Comparison of ENCODE assay signal across 30 cellular contexts in the genomic region with DNA sequence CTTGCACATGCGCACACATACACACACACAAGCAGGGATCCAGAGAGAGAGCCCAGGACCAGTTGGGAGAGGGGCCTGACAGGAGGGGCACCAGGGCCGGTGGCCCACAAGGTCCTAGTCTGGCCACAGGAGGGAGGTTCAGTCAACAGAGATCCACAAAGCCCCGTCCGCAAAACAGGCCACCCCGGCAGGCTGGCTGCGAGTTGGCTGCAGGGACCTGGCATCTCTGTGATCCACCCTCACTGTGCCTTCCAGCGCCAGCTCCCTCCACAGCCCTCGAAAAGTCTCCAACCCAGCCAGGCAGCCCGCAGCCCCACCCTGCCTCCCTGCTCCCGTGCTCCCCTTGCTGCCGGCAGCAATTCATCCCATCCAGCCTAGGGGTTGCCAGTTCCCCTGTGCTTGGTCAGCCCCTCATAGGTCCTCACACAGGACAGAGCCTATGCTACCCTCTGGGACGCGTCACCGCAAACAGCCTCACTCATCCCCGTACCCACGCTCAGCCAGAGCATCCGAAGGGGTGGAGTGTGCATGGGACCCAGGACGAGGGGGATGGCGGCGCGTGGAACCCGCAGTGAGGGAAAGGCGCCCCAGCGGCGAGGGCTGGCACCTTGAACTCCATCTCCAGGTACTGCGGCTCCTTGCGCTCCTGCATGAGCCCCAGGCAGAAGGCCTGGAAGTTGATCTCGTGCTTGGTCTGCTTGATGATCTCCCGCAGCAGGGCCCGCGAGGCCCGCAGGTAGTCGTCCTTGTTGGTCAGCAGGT. TPM values are rescaled to one million over a fixed set of nuclear protein-coding genes. Genes with fewer than 3 reads are reported as not detected.
DNase-seq lines count a peak whose midpoint lies in the region; ATAC-seq, FAIRE-seq and TF ChIP-seq lines count a peak whose summit lies in the region.
"Had no signal": no experiment of that assay in that cellular context is flagged by ENCODE, and none has a peak within 500 bp of the region (broad histone marks: within the 10 kb centered on the region; RNA-seq: fewer than 3 reads in every experiment).

No MANE protein-coding gene starts in this region.

- H3K27ac Mint-ChIP-seq in endothelial cell (ENCODE audit: unreplicated experiment) = no peak overlapping the region
- H3K27ac Mint-ChIP-seq: CD14-positive monocyte; CD4-positive, CD25-positive, alpha-beta regulatory T cell had no signal

- TF ChIP-seq RAD21 in GM12878 (IDR thresholded peaks at IDR 0.05; ENCODE audit: insufficient read depth, low read depth, low read length) = no peak

- no peak for FAIRE-seq in GM12878 (lab: Jason Lieb, UNC)
- FAIRE-seq: A204.1, GM12891, GM18507, GM19239 had no signal

- H3K27me3 ChIP-seq in GM12878 (replicated peaks in 1 of 2; ENCODE audit: control insufficient read depth in 2 of 2, insufficient read depth in 2 of 2, low read length in 1 of 2) (no peaks in the 10 kb centered on the region), neuronal stem cell (ENCODE audit: control insufficient read depth in 3 of 3, insufficient read depth in 3 of 3, low read depth in 1 of 3, low read length in 3 of 3) (no peaks in the 10 kb centered on the region)
- H3K27me3 ChIP-seq: BE2C, BLaER1 had no signal

- peak; percentile 17 for TF ChIP-seq POLR2A in GM19193 (IDR thresholded peaks at IDR 0.05; ENCODE audit: extremely low read depth, insufficient read depth, insufficient read length)
- no peak for TF ChIP-seq POLR2A in GM12878 (IDR thresholded peaks at IDR 0.05; ENCODE audit: low read depth, low read length)

- H3K36me3 Mint-ChIP-seq in endothelial cell (ENCODE audit: low read depth, unreplicated experiment) = peaks cover 18% of the 10 kb centered on the region

- no peak for TF ChIP-seq CTCF in GM12878 (IDR thresholded peaks at IDR 0.05 in 2 of 3, conservative IDR thresholded peaks at IDR 0.05 in 1 of 3; ENCODE audit: control insufficient read depth in 2 of 3, extremely low read depth in 1 of 3, insufficient read depth in 1 of 3, low read depth in 3 of 3, low read length in 3 of 3)
- no peak for TF ChIP-seq CTCF in endothelial cell (IDR thresholded peaks at IDR 0.05; ENCODE audit: unreplicated experiment)

- peak overlapping the region; percentile 39 for H2BK5ac ChIP-seq in neuronal stem cell (ENCODE audit: low read length)

- in situ Hi-C loops in GM12878 (cut with MboI) = no loop called here

- H3K9me3 ChIP-seq in GM12878 (replicated peaks; ENCODE audit: control insufficient read depth, insufficient read depth, low read length) (no peaks in the 10 kb centered on the region), neuronal stem cell (replicated peaks in 1 of 2; ENCODE audit: control insufficient read depth in 2 of 2, insufficient read depth in 1 of 2, low read depth in 1 of 2, low read length in 2 of 2) (no peaks in the 10 kb centered on the region)
- H3K9me3 ChIP-seq: BE2C, BLaER1 had no signal

- no peaks in the 10 kb centered on the region for H3K4me1 Mint-ChIP-seq in endothelial cell (ENCODE audit: unreplicated experiment)
- H3K4me1 Mint-ChIP-seq: CD14-positive monocyte had no signal

- H2AFZ ChIP-seq in GM12878 (ENCODE audit: control insufficient read depth, low read depth, low read length) (no peak overlapping the region), neuronal stem cell (ENCODE audit: low read length) (no peak overlapping the region)

- intact Hi-C loops in GM12878 (cut with micrococcal nuclease; ENCODE audit: unreplicated experiment) = no loop called here

- no peak overlapping the region for H2AK5ac ChIP-seq in neuronal stem cell (ENCODE audit: low read depth, low read length)

- RAD21 ChIA-PET in GM12878 (lab: Charles Lee; ENCODE audit: unreplicated experiment) = no interaction called here

- no peak overlapping the region for H2BK12ac ChIP-seq in neuronal stem cell (ENCODE audit: low read length)

- no peak overlapping the region for H3K4me2 ChIP-seq in GM12878 (ENCODE audit: control insufficient read depth, insufficient read depth)
- no peak overlapping the region for H3K4me2 ChIP-seq in neuronal stem cell (ENCODE audit: insufficient read depth, low read length, poor library complexity, severe bottlenecking)
- H3K4me2 ChIP-seq: BLaER1 had no signal

- no peak for ATAC-seq in GM12878
- no peak for ATAC-seq in HG03565 (IDR thresholded peaks at IDR 0.05; ENCODE audit: unreplicated experiment)
- ATAC-seq in GM18502 (IDR thresholded peaks at IDR 0.05; ENCODE audit: poor library complexity, unreplicated experiment) = no peak

- no peaks in the 10 kb centered on the region for H3K79me2 ChIP-seq in GM12878 (ENCODE audit: control insufficient read depth, insufficient read depth, low read length)

- H3K4me1 ChIP-seq in GM12878 (ENCODE audit: control insufficient read depth, insufficient read depth, low read length) = no peaks in the 10 kb centered on the region
- H3K4me1 ChIP-seq in neuronal stem cell (ENCODE audit: control insufficient read depth in 2 of 2, insufficient read depth in 1 of 2, low read depth in 1 of 2, low read length in 2 of 2) = no peaks in the 10 kb centered on the region
- H3K4me1 ChIP-seq: BE2C had no signal

- peaks cover 4% of the 10 kb centered on the region for H3K79me1 ChIP-seq in neuronal stem cell (ENCODE audit: low read depth, low read length)

- SMC1A ChIA-PET in GM12878 (lab: Charles Lee; ENCODE audit: uncharacterized antibody, unreplicated experiment) = no interaction called here

- no peak overlapping the region for H2BK15ac ChIP-seq in neuronal stem cell (ENCODE audit: low read length)

- no peak overlapping the region for H4K91ac ChIP-seq in neuronal stem cell (ENCODE audit: low read depth, low read length, poor library complexity)

- H3K23ac ChIP-seq in neuronal stem cell (ENCODE audit: low read depth, low read length, poor library complexity) = peak overlapping the region; percentile 20

- no peak overlapping the region for H3K4me3 ChIP-seq in GM12878
- peak overlapping the region in 1 of 2 donors; percentile 47 for H3K4me3 ChIP-seq in neuronal stem cell (ENCODE audit: low read length in 2 of 2)
- H3K4me3 ChIP-seq: BLaER1 had no signal

- no peak overlapping the region for H3K9ac ChIP-seq in GM12878 (ENCODE audit: control insufficient read depth, insufficient read depth, low read length)
- no peak overlapping the region for H3K9ac ChIP-seq in neuronal stem cell (ENCODE audit: low read depth, low read length, poor library complexity)
- H3K9ac ChIP-seq: BLaER1 had no signal

- H3K9me3 Mint-ChIP-seq in endothelial cell (ENCODE audit: unreplicated experiment) = no peaks in the 10 kb centered on the region
- H3K9me3 Mint-ChIP-seq: CD14-positive monocyte; CD4-positive, alpha-beta memory T cell; CD4-positive, CD25-positive, alpha-beta regulatory T cell; CD8-positive, alpha-beta memory T cell had no signal

- BruUV-seq in GM12878 (replicated peaks; lab: Mats Ljungman, UMichigan) = no TSS peak

- no peak for DNase-seq in GM12878 (ENCODE audit: low read depth, low spot score)
- no peak for DNase-seq in endothelial cell (ENCODE audit: low spot score)
- no peak for DNase-seq in neuronal stem cell (ENCODE audit: low spot score)
- no peak for DNase-seq in hepatic stellate cell (ENCODE audit: low spot score)
- no peak for DNase-seq in HT-29 (ENCODE audit: low spot score)
- DNase-seq: 8988T; ACHN; BE2C; C1 segment of cervical spinal cord; CD4-positive, CD25-positive, alpha-beta regulatory T cell; CD8-positive, alpha-beta memory T cell; COR-L47; DMS 273 treated with DMSO at 0.1 percent for 48 hours; DMS153; DMS53; DMS79; DND-41; EL; GDM1 had no signal

- peak overlapping the region; percentile 67 for H3K4me3 Mint-ChIP-seq in endothelial cell (ENCODE audit: unreplicated experiment)
- H3K4me3 Mint-ChIP-seq: CD14-positive monocyte; CD4-positive, alpha-beta memory T cell; CD4-positive, CD25-positive, alpha-beta regulatory T cell had no signal

- no peaks in the 10 kb centered on the region for H4K20me1 ChIP-seq in GM12878 (ENCODE audit: control insufficient read depth, insufficient read depth)

- peaks cover 8% of the 10 kb centered on the region for H3K27me3 Mint-ChIP-seq in endothelial cell (ENCODE audit: unreplicated experiment)
- H3K27me3 Mint-ChIP-seq: CD4-positive, alpha-beta memory T cell; CD4-positive, CD25-positive, alpha-beta regulatory T cell had no signal

- no peak overlapping the region for H2BK120ac ChIP-seq in neuronal stem cell (ENCODE audit: low read depth, low read length)

- H3K27ac ChIP-seq in GM12878 (ENCODE audit: control insufficient read depth, insufficient read depth) (no peak overlapping the region), neuronal stem cell (replicated peaks; ENCODE audit: low read length) (no peak overlapping the region)
- H3K27ac ChIP-seq: BLaER1 had no signal

- peaks cover 0 to 19% of the 10 kb centered on the region in 2 experiments; a peak in 2 of 4 replicates for H3K36me3 ChIP-seq in GM12878 (ENCODE audit: control insufficient read depth in 2 of 2, insufficient read depth in 2 of 2, low read length in 1 of 2)
- peaks cover 48 to 89% of the 10 kb centered on the region in 2 donors for H3K36me3 ChIP-seq in neuronal stem cell (replicated peaks in 1 of 2; ENCODE audit: control insufficient read depth in 2 of 2, insufficient read depth in 2 of 2, low read length in 2 of 2)

- POLR2A ChIA-PET in GM12878 (lab: Charles Lee) = no interaction called here

- CTCF ChIA-PET in GM12878 (lab: Yijun Ruan, JAX) = no interaction called here

- TF ChIP-seq EP300 in GM12878 (IDR thresholded peaks at IDR 0.05; ENCODE audit: borderline replicate concordance in 1 of 2, control insufficient read depth in 1 of 2, low read depth in 2 of 2, low read length in 2 of 2) = no peak

- H4K8ac ChIP-seq in neuronal stem cell (ENCODE audit: low read depth, low read length) = no peak overlapping the region

- H3K18ac ChIP-seq in neuronal stem cell (ENCODE audit: low read length) = no peak overlapping the region

- no peak overlapping the region for H3K4ac ChIP-seq in neuronal stem cell (ENCODE audit: low read length)

- H3K14ac ChIP-seq in neuronal stem cell (ENCODE audit: low read length) = no peak overlapping the region

- WGBS in GM12878 (ENCODE audit: insufficient coverage, insufficient replicate concordance, low lambda C conversion rate, missing lambda C conversion rate) = 92% methylated on average over 29 of the region's 33 CpGs
- no CpG with 5 or more reads among the region's 33 CpGs for WGBS in neuronal stem cell (ENCODE audit: extremely low coverage in 2 of 2, insufficient read length in 2 of 2, insufficient replicate concordance in 1 of 2), 2 donors

RNA-seq across cellular contexts. Expression of a gene that starts 7.5 kb away (rescaled TPM):
- total RNA-seq in GM12878 (2013; cell fraction: nucleolus; rRNA removed) = 84.3 and 100.0 TPM in 2 replicates
- total RNA-seq in GM12878 (2014; rRNA removed) (14.6 and 19.5 TPM in 2 replicates), GM12878 (2014; rRNA removed; fragmentation: Illumina TruSeq; extraction: Trizol) (6.9 and 10.0 TPM in 2 replicates), GM12878 (2021) (76.5 and 89.0 TPM in 2 replicates), endothelial cell (ENCODE audit: unreplicated experiment) (109 TPM)
- 15.0 TPM for polyA plus RNA-seq in GM12878 (2011; ENCODE audit: low read depth)
- polyA plus RNA-seq in GM12878 (2011; rRNA removed) (4.0 and 7.5 TPM in 2 replicates), GM12878 (2014; fragmentation: Illumina TruSeq; extraction: Trizol) (0.98 and 10.6 TPM in 2 replicates), GM12878 (2014; fragmentation: Nextera tagmentation; extraction: Ambion mirVana) (1 to 10 TPM in 1 of 2 experiments, under 1 TPM in 1; 0.52 to 1.5 TPM), GM12878 (2014; rRNA removed) (35.1 and 40.6 TPM in 2 replicates), GM12878 (2016; fragmentation: Nextera tagmentation; extraction: Ambion mirVana) (10 to 100 TPM; 37.0 to 38.3 TPM)
- polyA plus RNA-seq in GM12878 (2011; cell fraction: cytosol; rRNA removed) = 13.2 and 20.1 TPM in 2 replicates
- 171 and 228 TPM in 2 replicates for polyA plus RNA-seq in GM12878 (2011; cell fraction: nucleus; rRNA removed)
- 37.9 and 40.3 TPM in 2 replicates for polyA plus RNA-seq in GM12878 (2012)
- polyA minus RNA-seq in GM12878 (2011; rRNA and poly(A)+ RNA removed) = 10.7 and 23.6 TPM in 2 replicates
- 17.7 and 24.6 TPM in 2 replicates for polyA minus RNA-seq in GM12878 (2011; cell fraction: cytosol; rRNA and poly(A)+ RNA removed)
- polyA minus RNA-seq in GM12878 (2011; cell fraction: nucleus; rRNA and poly(A)+ RNA removed) = 30.1 and 54.0 TPM in 2 replicates
- polyA plus RNA-seq in neuronal stem cell (2013, experiment 1 of 2) = 25.3 TPM
- 24.4 TPM for polyA plus RNA-seq in neuronal stem cell (2013, experiment 2 of 2)
- 117 and 141 TPM in 2 replicates for total RNA-seq in HT-29 (2014; rRNA removed; shearing (Covaris generic))

RNA-seq across cellular contexts. Expression of a gene that starts 33.8 kb away (rescaled TPM):
- total RNA-seq in GM12878 (2013; cell fraction: nucleolus; rRNA removed) = 15.1 and 16.9 TPM in 2 replicates
- total RNA-seq in GM12878 (2014; rRNA removed) (11.0 and 13.8 TPM in 2 replicates), GM12878 (2014; rRNA removed; fragmentation: Illumina TruSeq; extraction: Trizol) (3.3 and 4.0 TPM in 2 replicates), GM12878 (2021) (24.3 and 24.5 TPM in 2 replicates), endothelial cell (ENCODE audit: unreplicated experiment) (3.4 TPM)
- polyA plus RNA-seq in GM12878 (2011; ENCODE audit: low read depth) = 3.0 TPM
- polyA plus RNA-seq in GM12878 (2011; rRNA removed) (2.2 and 3.5 TPM in 2 replicates), GM12878 (2014; fragmentation: Illumina TruSeq; extraction: Trizol) (0.82 and 3.0 TPM in 2 replicates), GM12878 (2014; fragmentation: Nextera tagmentation; extraction: Ambion mirVana) (under 1 TPM; 0.10 to 0.26 TPM), GM12878 (2014; rRNA removed) (11.9 and 17.0 TPM in 2 replicates), GM12878 (2016; fragmentation: Nextera tagmentation; extraction: Ambion mirVana) (1 to 10 TPM; 1.3 to 1.4 TPM)
- polyA plus RNA-seq in GM12878 (2011; cell fraction: cytosol; rRNA removed) = 4.0 and 5.5 TPM in 2 replicates
- polyA plus RNA-seq in GM12878 (2011; cell fraction: nucleus; rRNA removed) = 27.4 and 48.1 TPM in 2 replicates
- polyA plus RNA-seq in GM12878 (2012) = 10.2 and 16.3 TPM in 2 replicates
- 1.8 and 5.4 TPM in 2 replicates for polyA minus RNA-seq in GM12878 (2011; rRNA and poly(A)+ RNA removed)
- polyA minus RNA-seq in GM12878 (2011; cell fraction: cytosol; rRNA and poly(A)+ RNA removed) = 4.8 and 6.5 TPM in 2 replicates
- polyA minus RNA-seq in GM12878 (2011; cell fraction: nucleus; rRNA and poly(A)+ RNA removed) = 3.6 and 8.4 TPM in 2 replicates
- polyA plus RNA-seq in neuronal stem cell (2013, experiment 1 of 2) = 4.4 TPM
- polyA plus RNA-seq in neuronal stem cell (2013, experiment 2 of 2) = 4.1 TPM
- total RNA-seq in HT-29 (2014; rRNA removed; shearing (Covaris generic)) = 92.6 and 95.0 TPM in 2 replicates

RNA-seq across cellular contexts. Expression of a gene that starts 37.4 kb away (rescaled TPM):
- total RNA-seq in GM12878 (2013; cell fraction: nucleolus; rRNA removed) = 5.2 and 7.5 TPM in 2 replicates
- total RNA-seq in GM12878 (2014; rRNA removed) (0.11 and 1.1 TPM in 2 replicates), GM12878 (2014; rRNA removed; fragmentation: Illumina TruSeq; extraction: Trizol) (0.04 and 0.09 TPM in 2 replicates), GM12878 (2021) (0.72 and 1.7 TPM in 2 replicates), endothelial cell (ENCODE audit: unreplicated experiment) (25.0 TPM)
- 0.16 TPM for polyA plus RNA-seq in GM12878 (2011; ENCODE audit: low read depth)
- polyA plus RNA-seq in GM12878 (2011; rRNA removed) (0.29 and 0.37 TPM in 2 replicates), GM12878 (2014; fragmentation: Illumina TruSeq; extraction: Trizol) (not detected in 2 replicates), GM12878 (2014; fragmentation: Nextera tagmentation; extraction: Ambion mirVana) (not detected), GM12878 (2014; rRNA removed) (0.83 and 1.3 TPM in 2 replicates), GM12878 (2016; fragmentation: Nextera tagmentation; extraction: Ambion mirVana) (1 to 10 TPM in 1 of 2 experiments, under 1 TPM in 1; 0.39 to 1.1 TPM)
- polyA plus RNA-seq in GM12878 (2011; cell fraction: cytosol; rRNA removed) = 0.52 and 0.55 TPM in 2 replicates
- 12.5 and 13.1 TPM in 2 replicates for polyA plus RNA-seq in GM12878 (2011; cell fraction: nucleus; rRNA removed)
- 0.73 and 1.2 TPM in 2 replicates for polyA plus RNA-seq in GM12878 (2012)
- 0.37 and 1.6 TPM in 2 replicates for polyA minus RNA-seq in GM12878 (2011; rRNA and poly(A)+ RNA removed)
- 0.31 and 1.5 TPM in 2 replicates for polyA minus RNA-seq in GM12878 (2011; cell fraction: cytosol; rRNA and poly(A)+ RNA removed)
- polyA minus RNA-seq in GM12878 (2011; cell fraction: nucleus; rRNA and poly(A)+ RNA removed) = 1.8 and 3.5 TPM in 2 replicates
- 9.4 TPM for polyA plus RNA-seq in neuronal stem cell (2013, experiment 1 of 2)
- polyA plus RNA-seq in neuronal stem cell (2013, experiment 2 of 2) = 10.1 TPM
- total RNA-seq in HT-29 (2014; rRNA removed; shearing (Covaris generic)) = 151 and 155 TPM in 2 replicates

RNA-seq across cellular contexts. Expression of a gene that starts 59.3 kb away (rescaled TPM):
- not detected in 2 replicates for total RNA-seq in GM12878 (2013; cell fraction: nucleolus; rRNA removed)
- total RNA-seq in GM12878 (2014; rRNA removed) = not detected in 2 replicates
- total RNA-seq in GM12878 (2014; rRNA removed; fragmentation: Illumina TruSeq; extraction: Trizol) = not detected in 2 replicates
- total RNA-seq in GM12878 (2021) = 0.15 TPM in 1 of 2 replicates, not detected in the other
- not detected for polyA plus RNA-seq in GM12878 (2011; ENCODE audit: low read depth)
- polyA plus RNA-seq in GM12878 (2011; rRNA removed) = not detected in 2 replicates
- not detected in 2 replicates for polyA plus RNA-seq in GM12878 (2011; cell fraction: cytosol; rRNA removed)
- not detected in 2 replicates for polyA plus RNA-seq in GM12878 (2011; cell fraction: nucleus; rRNA removed)
- polyA plus RNA-seq in GM12878 (2012) = 0.07 and 0.09 TPM in 2 replicates
- not detected in 2 replicates for polyA plus RNA-seq in GM12878 (2014; fragmentation: Illumina TruSeq; extraction: Trizol)
- under 1 TPM in 1 of 2 experiments, not detected in 1; 0.04 TPM for polyA plus RNA-seq in GM12878 (2014; fragmentation: Nextera tagmentation; extraction: Ambion mirVana)
- not detected in 2 replicates for polyA plus RNA-seq in GM12878 (2014; rRNA removed)
- polyA plus RNA-seq in GM12878 (2016; fragmentation: Nextera tagmentation; extraction: Ambion mirVana) = not detected
- polyA minus RNA-seq in GM12878 (2011; rRNA and poly(A)+ RNA removed) = not detected in 2 replicates
- 0.53 and 1.9 TPM in 2 replicates for polyA minus RNA-seq in GM12878 (2011; cell fraction: cytosol; rRNA and poly(A)+ RNA removed)
- polyA minus RNA-seq in GM12878 (2011; cell fraction: nucleus; rRNA and poly(A)+ RNA removed) = 0.12 TPM in 1 of 2 replicates, not detected in the other
- 0.21 TPM for total RNA-seq in endothelial cell (ENCODE audit: unreplicated experiment)
- polyA plus RNA-seq in neuronal stem cell (2013, experiment 1 of 2) = 0.32 TPM
- 0.28 TPM for polyA plus RNA-seq in neuronal stem cell (2013, experiment 2 of 2)
- 47.2 and 50.9 TPM in 2 replicates for total RNA-seq in HT-29 (2014; rRNA removed; shearing (Covaris generic))
- total RNA-seq: A673; CD4-positive, alpha-beta memory T cell; CD4-positive, CD25-positive, alpha-beta regulatory T cell; CD8-positive, alpha-beta memory T cell had no signal
- polyA plus RNA-seq: CD14-positive monocyte; CD4-positive, alpha-beta memory T cell; CD8-positive, alpha-beta memory T cell had no signal
